ENCODE assay signal across 14 cellular contexts in genomic region chr10:72016608-72017310, GRCh38.
DNase-seq lines count a peak whose midpoint lies in the region; ATAC-seq and TF ChIP-seq lines count a peak whose summit lies in the region.
"Had no signal": no experiment of that assay in that cellular context is flagged by ENCODE, and none has a peak within 500 bp of the region (broad histone marks: within the 10 kb centered on the region; RNA-seq: fewer than 3 reads in every experiment).

No MANE protein-coding gene starts in this region.

- H3K4me3 ChIP-seq in mucosa of rectum (ENCODE audit: low read length in 2 of 2) (no peak overlapping the region), tibial artery (no peak overlapping the region)
- H3K4me3 ChIP-seq in effector memory CD4-positive, alpha-beta T cell (ENCODE audit: insufficient read depth, low read depth, low read length, poor library complexity, severe bottlenecking) = no peak overlapping the region

- peak overlapping the region; percentile 85 for H3K27ac ChIP-seq in cingulate gyrus (ENCODE audit: low read depth, low read length)
- peak overlapping the region; percentile 46 to 75 for H3K27ac ChIP-seq in mucosa of rectum (ENCODE audit: low read depth in 2 of 2, low read length in 2 of 2)
- peak overlapping the region; percentile 56 to 61 for H3K27ac ChIP-seq in tibial artery
- no peak overlapping the region for H3K27ac ChIP-seq in effector memory CD4-positive, alpha-beta T cell (ENCODE audit: insufficient read depth, low read length, poor library complexity, severe bottlenecking)
- H3K27ac ChIP-seq: 22Rv1 had no signal

- DNase-seq in NCI-H2029 treated with DMSO at 0.1 percent for 48 hours (lab: John Stamatoyannopoulos, UW) = peak; percentile 6
- DNase-seq in NCI-H2029 (lab: John Stamatoyannopoulos, UW) = no peak
- DNase-seq in tibial artery = peak; percentile 54 to 80
- DNase-seq in effector CD4-positive, alpha-beta T cell = no peak
- DNase-seq in effector memory CD4-positive, alpha-beta T cell = no peak
- DNase-seq: activated B cell treated with CpG ODN at 0.5 μM for 24 hours; activated CD8-positive, alpha-beta memory T cell treated with anti-CD3 and anti-CD28 coated beads, Interleukin-2, amount 50 U/mL, for 4 hours; CD4-positive, alpha-beta memory T cell; NCI-H1105; NCI-H446 treated with DMSO at 0.1 percent for 48 hours had no signal

- H3K4me1 ChIP-seq in mucosa of rectum (ENCODE audit: control insufficient read depth in 2 of 2, insufficient read depth in 2 of 2, low read length in 2 of 2) (peaks cover 3 to 14% of the 10 kb centered on the region in 2 donors), tibial artery (peaks cover 0 to 57% (median 37%) of the 10 kb centered on the region in 4 donors)
- H3K4me1 ChIP-seq in effector memory CD4-positive, alpha-beta T cell (ENCODE audit: control insufficient read depth, insufficient read depth, low read length, poor library complexity, severe bottlenecking) = no peaks in the 10 kb centered on the region

- ATAC-seq in GM19452 (IDR thresholded peaks at IDR 0.05; ENCODE audit: unreplicated experiment) = no peak

- H3K9me3 ChIP-seq in mucosa of rectum (ENCODE audit: control insufficient read depth in 2 of 2, low read length in 2 of 2) = no peaks in the 10 kb centered on the region
- no peaks in the 10 kb centered on the region for H3K9me3 ChIP-seq in tibial artery
- H3K9me3 ChIP-seq in effector memory CD4-positive, alpha-beta T cell (ENCODE audit: control insufficient read depth, low read length) = no peaks in the 10 kb centered on the region

- TF ChIP-seq CTCF in tibial artery (IDR thresholded peaks at IDR 0.05) = no peak

- H3K9ac ChIP-seq in mucosa of rectum (ENCODE audit: low read depth in 1 of 2, low read length in 2 of 2) = no peak overlapping the region

- H3K36me3 ChIP-seq in mucosa of rectum (ENCODE audit: control insufficient read depth in 2 of 2, insufficient read depth in 2 of 2, low read length in 2 of 2) (no peaks in the 10 kb centered on the region), tibial artery (no peaks in the 10 kb centered on the region)
- H3K36me3 ChIP-seq in effector memory CD4-positive, alpha-beta T cell (ENCODE audit: control insufficient read depth, insufficient read depth, low read length) = no peaks in the 10 kb centered on the region

- H3K27me3 ChIP-seq in mucosa of rectum (ENCODE audit: control insufficient read depth in 2 of 2, insufficient read depth in 2 of 2, low read length in 2 of 2) = no peaks in the 10 kb centered on the region
- no peaks in the 10 kb centered on the region for H3K27me3 ChIP-seq in tibial artery
- no peaks in the 10 kb centered on the region for H3K27me3 ChIP-seq in effector memory CD4-positive, alpha-beta T cell (replicated peaks; ENCODE audit: control insufficient read depth, insufficient read depth, low read length, poor library complexity, severe bottlenecking)

- intact Hi-C loops in tibial artery (cut with DNase I; ENCODE audit: low total_unique reads) = no loop called here

Comparison
In these comparisons a context has a peak if more than half of its experiments do, and no peak if none do; other contexts are left out.
1. DNase-seq: peak in NCI-H2029 treated with DMSO at 0.1 percent for 48 hours (single experiment) and tibial artery (2 of 2); none in NCI-H2029 (single experiment), effector CD4-positive, alpha-beta T cell (single experiment) and effector memory CD4-positive, alpha-beta T cell (0 of 3).